ENCODE assay signal across 9 cellular contexts in the genomic region with DNA sequence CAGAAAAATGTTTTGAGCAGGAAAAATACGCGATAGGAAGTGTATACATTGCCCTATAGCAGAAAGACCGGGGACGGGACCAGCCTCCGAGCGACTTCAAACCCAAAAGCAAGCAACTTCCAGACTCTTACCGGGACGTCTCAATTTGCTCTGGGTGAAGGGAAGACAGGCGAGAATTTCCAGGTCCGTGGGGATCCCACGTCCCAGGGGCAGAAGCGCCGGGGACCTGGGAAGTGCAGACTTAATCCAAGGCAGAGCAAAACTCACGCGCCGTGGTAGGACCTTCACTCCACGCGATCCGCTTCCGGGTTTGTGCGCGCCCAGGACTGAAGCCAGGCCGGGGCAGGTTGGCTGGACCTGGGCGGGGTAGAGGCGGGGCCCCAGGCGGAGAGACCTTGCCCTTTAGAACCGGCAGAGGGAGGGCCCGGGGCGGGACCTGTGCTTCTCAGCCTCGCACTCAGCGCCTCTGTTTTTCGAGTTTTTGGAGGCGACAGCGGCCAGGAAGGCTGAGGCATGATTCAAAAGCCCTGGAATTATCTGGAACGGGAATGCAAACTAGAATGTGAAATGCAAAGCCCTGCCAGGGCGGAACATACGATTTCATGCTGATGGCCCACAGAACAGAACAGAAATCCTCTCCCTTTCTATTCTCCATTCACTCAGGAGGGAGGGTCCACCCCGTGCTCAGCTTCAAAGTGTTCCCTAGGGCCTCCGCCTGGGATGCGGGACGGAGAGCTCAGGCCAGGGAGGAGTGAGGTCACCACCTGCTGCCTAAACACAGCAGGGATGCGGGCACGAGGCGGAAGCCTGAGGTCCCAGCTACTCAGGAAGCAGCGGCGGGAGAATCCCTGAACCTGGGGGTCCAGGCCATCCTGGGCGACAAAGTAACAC. TPM values are rescaled to one million over a fixed set of nuclear protein-coding genes. Genes with fewer than 3 reads are reported as not detected.
A peak's percentile ranks its signal among the peaks of the same experiment; 100 is the strongest.
DNase-seq lines count a peak whose midpoint lies in the region; ATAC-seq, FAIRE-seq and TF ChIP-seq lines count a peak whose summit lies in the region.
"Not testable (repeated sequence)": the region's sequence is repeated elsewhere in the genome, so short reads cannot be mapped to it uniquely, and the experiment has no call there.
"Had no signal": no experiment of that assay in that cellular context is flagged by ENCODE, and none has a peak within 500 bp of the region (broad histone marks: within the 10 kb centered on the region; RNA-seq: fewer than 3 reads in every experiment).

ZNF600 (minus strand) TSS at position 328 of the 891 bp plus-strand sequence. CDS start 7,903 bp downstream, outside the sequence.

- not testable (repeated sequence) for BruUV-seq in A673 (replicated peaks; lab: Mats Ljungman, UMichigan)

- not testable (repeated sequence) for H3K9me3 ChIP-seq in A673 (ENCODE audit: low read depth, low read length, poor library complexity, severe bottlenecking); small intestine (ENCODE audit: control insufficient read depth, low read depth)

- intact Hi-C loops in A673 (cut with micrococcal nuclease; ENCODE audit: unreplicated experiment), result not testable (repeated sequence)

- H3K36me3 ChIP-seq in A673 (ENCODE audit: insufficient read depth, low read length, poor library complexity, severe bottlenecking); small intestine (ENCODE audit: control insufficient read depth in 2 of 2, insufficient read depth in 2 of 2, low read length in 2 of 2): not testable (repeated sequence)

- WGBS in small intestine, 3 donors, result 1 to 7% (median 4%) methylated on average over 44 to 47 of the region's 47 CpGs

- TF ChIP-seq POLR2A in GM18526 (IDR thresholded peaks at IDR 0.05; ENCODE audit: extremely low read depth, insufficient read length), result peak; percentile 62

- H3K4me3 ChIP-seq in A673 (ENCODE audit: low read depth, low read length, poor library complexity, severe bottlenecking), result peak within 1 kb of the TSS; percentile 42
- H3K4me3 ChIP-seq in small intestine (ENCODE audit: low read depth in 1 of 2, low read length in 2 of 2), result peak within 1 kb of the TSS; percentile 74 to 75

- DNase-seq in A673 (ENCODE audit: low spot score) (peak; percentile 35), NCI-H460 (ENCODE audit: extremely low read depth, low read depth) (peak; percentile 38), cerebellar cortex (ENCODE audit: low spot score) (peak; percentile 71), iris pigment epithelial cell (ENCODE audit: low read depth) (peak; percentile 65), small intestine (peak; percentile 88)
- peak; percentile 55 to 81 for DNase-seq in activated CD4-positive, alpha-beta T cell treated with anti-CD3 and anti-CD28 coated beads for 4 hours

- H3K27ac ChIP-seq in A673 (ENCODE audit: low read depth, low read length, poor library complexity, severe bottlenecking), result not testable (repeated sequence)
- peak within 1 kb of the TSS; percentile 72 for H3K27ac ChIP-seq in small intestine (ENCODE audit: low read depth in 1 of 2, low read length in 1 of 2)

- peak; percentile 89 for ATAC-seq in HG03064 (IDR thresholded peaks at IDR 0.05; ENCODE audit: low read depth, unreplicated experiment)

- POLR2A ChIA-PET in A673 (lab: Charles Lee; ENCODE audit: low non-redundant PET), result not testable (repeated sequence)

- not testable (repeated sequence) for FAIRE-seq in small intestine (lab: Jason Lieb, UNC)

- not testable (repeated sequence) for H3K27me3 ChIP-seq in A673 (replicated peaks; ENCODE audit: insufficient read depth, low read depth, low read length, poor library complexity); small intestine (ENCODE audit: control insufficient read depth in 2 of 2, insufficient read depth in 2 of 2, low read length in 2 of 2)

- CTCF ChIA-PET in A673 (lab: Charles Lee), result not testable (repeated sequence)

- not testable (repeated sequence) for H3K4me1 ChIP-seq in A673 (ENCODE audit: insufficient read depth, low read length, poor library complexity, severe bottlenecking); small intestine (ENCODE audit: control insufficient read depth in 2 of 2, insufficient read depth in 1 of 2, low read depth in 1 of 2, low read length in 1 of 2)

- TF ChIP-seq CTCF in A673 (conservative IDR thresholded peaks at IDR 0.05; ENCODE audit: low read depth, low read length), result not testable (repeated sequence)

RNA-seq across cellular contexts. Expression of gene ZNF600, which starts in this region (rescaled TPM):
- 1.5 and 1.8 TPM in 2 replicates for total RNA-seq in A673 (2021)
- 5.7 and 7.9 TPM in 2 replicates for total RNA-seq in NCI-H460 (2014; rRNA removed; shearing (Covaris generic))
- 1.2 and 3.0 TPM in 2 replicates for polyA plus RNA-seq in NCI-H460 (2014; cell fraction: nucleus; rRNA removed)
- polyA plus RNA-seq in small intestine, result 10 to 100 TPM in 2 of 3 donors, 1 to 10 TPM in 1; 4.9 to 18.4 (median 17.2) TPM
- total RNA-seq: A172 had no signal

Comparison
In these comparisons a context has a peak if more than half of its experiments do, and no peak if none do; other contexts are left out.
1. DNase-seq: peak in every context shown above with its lines; median percentile 88 in small intestine; 71 in cerebellar cortex; 68 in activated CD4-positive, alpha-beta T cell treated with anti-CD3 and anti-CD28 coated beads for 4 hours; 65 in iris pigment epithelial cell; 38 in NCI-H460; 35 in A673.